In the genomic region with DNA sequence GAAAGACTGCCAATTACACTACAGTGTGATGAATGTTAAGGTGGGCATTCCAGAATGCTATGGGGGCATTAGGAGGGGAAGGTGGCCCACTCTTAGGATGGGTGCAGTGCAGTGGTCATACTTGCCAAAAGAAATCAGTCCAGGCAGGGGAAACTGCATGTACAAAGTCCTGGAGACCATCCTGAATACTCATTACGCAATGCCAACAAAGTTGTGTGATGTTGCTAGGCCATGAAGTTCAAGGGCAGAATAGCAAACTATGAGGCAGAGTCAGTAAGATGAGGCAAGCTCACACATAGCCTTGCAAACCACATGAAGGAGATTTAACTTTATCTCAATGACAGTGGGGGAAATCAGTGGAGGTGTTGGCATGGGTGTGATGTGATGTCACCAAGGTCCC, we compare ENCODE assay signal across 1 cellular context.
TF ChIP-seq lines count a peak whose summit lies in the region.

No MANE protein-coding gene starts in this region.

TF ChIP-seq in HepG2, 621 proteins besides CTCF, POLR2A, EP300 and RAD21 (continued from another document and continues in another):
- TF ChIP-seq, protein P1, sequence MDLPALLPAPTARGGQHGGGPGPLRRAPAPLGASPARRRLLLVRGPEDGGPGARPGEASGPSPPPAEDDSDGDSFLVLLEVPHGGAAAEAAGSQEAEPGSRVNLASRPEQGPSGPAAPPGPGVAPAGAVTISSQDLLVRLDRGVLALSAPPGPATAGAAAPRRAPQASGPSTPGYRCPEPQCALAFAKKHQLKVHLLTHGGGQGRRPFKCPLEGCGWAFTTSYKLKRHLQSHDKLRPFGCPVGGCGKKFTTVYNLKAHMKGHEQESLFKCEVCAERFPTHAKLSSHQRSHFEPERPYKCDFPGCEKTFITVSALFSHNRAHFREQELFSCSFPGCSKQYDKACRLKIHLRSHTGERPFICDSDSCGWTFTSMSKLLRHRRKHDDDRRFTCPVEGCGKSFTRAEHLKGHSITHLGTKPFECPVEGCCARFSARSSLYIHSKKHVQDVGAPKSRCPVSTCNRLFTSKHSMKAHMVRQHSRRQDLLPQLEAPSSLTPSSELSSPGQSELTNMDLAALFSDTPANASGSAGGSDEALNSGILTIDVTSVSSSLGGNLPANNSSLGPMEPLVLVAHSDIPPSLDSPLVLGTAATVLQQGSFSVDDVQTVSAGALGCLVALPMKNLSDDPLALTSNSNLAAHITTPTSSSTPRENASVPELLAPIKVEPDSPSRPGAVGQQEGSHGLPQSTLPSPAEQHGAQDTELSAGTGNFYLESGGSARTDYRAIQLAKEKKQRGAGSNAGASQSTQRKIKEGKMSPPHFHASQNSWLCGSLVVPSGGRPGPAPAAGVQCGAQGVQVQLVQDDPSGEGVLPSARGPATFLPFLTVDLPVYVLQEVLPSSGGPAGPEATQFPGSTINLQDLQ (CRISPR knock-in tag; IDR thresholded peaks at IDR 0.05): no peak
- TF ChIP-seq THYN1 (CRISPR knock-in tag; IDR thresholded peaks at IDR 0.05; ENCODE audit: borderline replicate concordance, low read depth): no peak
- TF ChIP-seq, protein P2, sequence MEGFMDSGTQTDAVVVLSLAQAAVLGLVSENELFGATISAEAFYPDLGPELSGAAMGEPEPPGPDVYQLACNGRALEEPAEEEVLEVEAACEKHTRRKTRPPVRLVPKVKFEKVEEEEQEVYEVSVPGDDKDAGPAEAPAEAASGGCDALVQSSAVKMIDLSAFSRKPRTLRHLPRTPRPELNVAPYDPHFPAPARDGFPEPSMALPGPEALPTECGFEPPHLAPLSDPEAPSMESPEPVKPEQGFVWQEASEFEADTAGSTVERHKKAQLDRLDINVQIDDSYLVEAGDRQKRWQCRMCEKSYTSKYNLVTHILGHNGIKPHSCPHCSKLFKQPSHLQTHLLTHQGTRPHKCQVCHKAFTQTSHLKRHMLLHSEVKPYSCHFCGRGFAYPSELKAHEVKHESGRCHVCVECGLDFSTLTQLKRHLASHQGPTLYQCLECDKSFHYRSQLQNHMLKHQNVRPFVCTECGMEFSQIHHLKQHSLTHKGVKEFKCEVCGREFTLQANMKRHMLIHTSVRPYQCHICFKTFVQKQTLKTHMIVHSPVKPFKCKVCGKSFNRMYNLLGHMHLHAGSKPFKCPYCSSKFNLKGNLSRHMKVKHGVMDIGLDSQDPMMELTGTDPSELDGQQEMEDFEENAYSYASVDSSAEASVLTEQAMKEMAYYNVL (CRISPR knock-in tag; IDR thresholded peaks at IDR 0.05; ENCODE audit: borderline replicate concordance): no peak
- TF ChIP-seq RELA (CRISPR knock-in tag; IDR thresholded peaks at IDR 0.05): no peak
- TF ChIP-seq, protein P3, sequence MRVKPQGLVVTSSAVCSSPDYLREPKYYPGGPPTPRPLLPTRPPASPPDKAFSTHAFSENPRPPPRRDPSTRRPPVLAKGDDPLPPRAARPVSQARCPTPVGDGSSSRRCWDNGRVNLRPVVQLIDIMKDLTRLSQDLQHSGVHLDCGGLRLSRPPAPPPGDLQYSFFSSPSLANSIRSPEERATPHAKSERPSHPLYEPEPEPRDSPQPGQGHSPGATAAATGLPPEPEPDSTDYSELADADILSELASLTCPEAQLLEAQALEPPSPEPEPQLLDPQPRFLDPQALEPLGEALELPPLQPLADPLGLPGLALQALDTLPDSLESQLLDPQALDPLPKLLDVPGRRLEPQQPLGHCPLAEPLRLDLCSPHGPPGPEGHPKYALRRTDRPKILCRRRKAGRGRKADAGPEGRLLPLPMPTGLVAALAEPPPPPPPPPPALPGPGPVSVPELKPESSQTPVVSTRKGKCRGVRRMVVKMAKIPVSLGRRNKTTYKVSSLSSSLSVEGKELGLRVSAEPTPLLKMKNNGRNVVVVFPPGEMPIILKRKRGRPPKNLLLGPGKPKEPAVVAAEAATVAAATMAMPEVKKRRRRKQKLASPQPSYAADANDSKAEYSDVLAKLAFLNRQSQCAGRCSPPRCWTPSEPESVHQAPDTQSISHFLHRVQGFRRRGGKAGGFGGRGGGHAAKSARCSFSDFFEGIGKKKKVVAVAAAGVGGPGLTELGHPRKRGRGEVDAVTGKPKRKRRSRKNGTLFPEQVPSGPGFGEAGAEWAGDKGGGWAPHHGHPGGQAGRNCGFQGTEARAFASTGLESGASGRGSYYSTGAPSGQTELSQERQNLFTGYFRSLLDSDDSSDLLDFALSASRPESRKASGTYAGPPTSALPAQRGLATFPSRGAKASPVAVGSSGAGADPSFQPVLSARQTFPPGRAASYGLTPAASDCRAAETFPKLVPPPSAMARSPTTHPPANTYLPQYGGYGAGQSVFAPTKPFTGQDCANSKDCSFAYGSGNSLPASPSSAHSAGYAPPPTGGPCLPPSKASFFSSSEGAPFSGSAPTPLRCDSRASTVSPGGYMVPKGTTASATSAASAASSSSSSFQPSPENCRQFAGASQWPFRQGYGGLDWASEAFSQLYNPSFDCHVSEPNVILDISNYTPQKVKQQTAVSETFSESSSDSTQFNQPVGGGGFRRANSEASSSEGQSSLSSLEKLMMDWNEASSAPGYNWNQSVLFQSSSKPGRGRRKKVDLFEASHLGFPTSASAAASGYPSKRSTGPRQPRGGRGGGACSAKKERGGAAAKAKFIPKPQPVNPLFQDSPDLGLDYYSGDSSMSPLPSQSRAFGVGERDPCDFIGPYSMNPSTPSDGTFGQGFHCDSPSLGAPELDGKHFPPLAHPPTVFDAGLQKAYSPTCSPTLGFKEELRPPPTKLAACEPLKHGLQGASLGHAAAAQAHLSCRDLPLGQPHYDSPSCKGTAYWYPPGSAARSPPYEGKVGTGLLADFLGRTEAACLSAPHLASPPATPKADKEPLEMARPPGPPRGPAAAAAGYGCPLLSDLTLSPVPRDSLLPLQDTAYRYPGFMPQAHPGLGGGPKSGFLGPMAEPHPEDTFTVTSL (CRISPR knock-in tag; IDR thresholded peaks at IDR 0.05; ENCODE audit: borderline replicate concordance): peak; percentile 78
- TF ChIP-seq NONO (IDR thresholded peaks at IDR 0.05): no peak
- TF ChIP-seq NONO (CRISPR knock-in tag; conservative IDR thresholded peaks at IDR 0.05): peak; percentile 59; the same call in 1 of the 2 replicates
- TF ChIP-seq, protein P4, sequence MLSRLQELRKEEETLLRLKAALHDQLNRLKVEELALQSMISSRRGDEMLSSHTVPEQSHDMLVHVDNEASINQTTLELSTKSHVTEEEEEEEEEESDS (CRISPR knock-in tag; IDR thresholded peaks at IDR 0.05; ENCODE audit: borderline replicate concordance): no peak
- TF ChIP-seq ZFP36L2 (CRISPR knock-in tag; IDR thresholded peaks at IDR 0.05): no peak
- no peak for TF ChIP-seq ARNT2 (CRISPR knock-in tag; IDR thresholded peaks at IDR 0.05; ENCODE audit: low read depth)
- TF ChIP-seq RCOR2 (CRISPR knock-in tag; IDR thresholded peaks at IDR 0.05): peak; percentile 70; the same call in 1 of the 2 replicates
- no peak for TF ChIP-seq ZNF761 (CRISPR knock-in tag; conservative IDR thresholded peaks at IDR 0.05)
- no peak for TF ChIP-seq ZFP82 (CRISPR knock-in tag; IDR thresholded peaks at IDR 0.05; ENCODE audit: borderline replicate concordance)
- no peak for TF ChIP-seq TAF1 (CRISPR knock-in tag; IDR thresholded peaks at IDR 0.05)
- no peak for TF ChIP-seq PCBP2 (optimal IDR thresholded peaks at IDR 0.05; ENCODE audit: low read depth, low read length, poor library complexity, severe bottlenecking)
- TF ChIP-seq, protein P5, sequence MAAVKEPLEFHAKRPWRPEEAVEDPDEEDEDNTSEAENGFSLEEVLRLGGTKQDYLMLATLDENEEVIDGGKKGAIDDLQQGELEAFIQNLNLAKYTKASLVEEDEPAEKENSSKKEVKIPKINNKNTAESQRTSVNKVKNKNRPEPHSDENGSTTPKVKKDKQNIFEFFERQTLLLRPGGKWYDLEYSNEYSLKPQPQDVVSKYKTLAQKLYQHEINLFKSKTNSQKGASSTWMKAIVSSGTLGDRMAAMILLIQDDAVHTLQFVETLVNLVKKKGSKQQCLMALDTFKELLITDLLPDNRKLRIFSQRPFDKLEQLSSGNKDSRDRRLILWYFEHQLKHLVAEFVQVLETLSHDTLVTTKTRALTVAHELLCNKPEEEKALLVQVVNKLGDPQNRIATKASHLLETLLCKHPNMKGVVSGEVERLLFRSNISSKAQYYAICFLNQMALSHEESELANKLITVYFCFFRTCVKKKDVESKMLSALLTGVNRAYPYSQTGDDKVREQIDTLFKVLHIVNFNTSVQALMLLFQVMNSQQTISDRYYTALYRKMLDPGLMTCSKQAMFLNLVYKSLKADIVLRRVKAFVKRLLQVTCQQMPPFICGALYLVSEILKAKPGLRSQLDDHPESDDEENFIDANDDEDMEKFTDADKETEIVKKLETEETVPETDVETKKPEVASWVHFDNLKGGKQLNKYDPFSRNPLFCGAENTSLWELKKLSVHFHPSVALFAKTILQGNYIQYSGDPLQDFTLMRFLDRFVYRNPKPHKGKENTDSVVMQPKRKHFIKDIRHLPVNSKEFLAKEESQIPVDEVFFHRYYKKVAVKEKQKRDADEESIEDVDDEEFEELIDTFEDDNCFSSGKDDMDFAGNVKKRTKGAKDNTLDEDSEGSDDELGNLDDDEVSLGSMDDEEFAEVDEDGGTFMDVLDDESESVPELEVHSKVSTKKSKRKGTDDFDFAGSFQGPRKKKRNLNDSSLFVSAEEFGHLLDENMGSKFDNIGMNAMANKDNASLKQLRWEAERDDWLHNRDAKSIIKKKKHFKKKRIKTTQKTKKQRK (IDR thresholded peaks at IDR 0.05; ENCODE audit: low read length): no peak
- TF ChIP-seq, protein P6, sequence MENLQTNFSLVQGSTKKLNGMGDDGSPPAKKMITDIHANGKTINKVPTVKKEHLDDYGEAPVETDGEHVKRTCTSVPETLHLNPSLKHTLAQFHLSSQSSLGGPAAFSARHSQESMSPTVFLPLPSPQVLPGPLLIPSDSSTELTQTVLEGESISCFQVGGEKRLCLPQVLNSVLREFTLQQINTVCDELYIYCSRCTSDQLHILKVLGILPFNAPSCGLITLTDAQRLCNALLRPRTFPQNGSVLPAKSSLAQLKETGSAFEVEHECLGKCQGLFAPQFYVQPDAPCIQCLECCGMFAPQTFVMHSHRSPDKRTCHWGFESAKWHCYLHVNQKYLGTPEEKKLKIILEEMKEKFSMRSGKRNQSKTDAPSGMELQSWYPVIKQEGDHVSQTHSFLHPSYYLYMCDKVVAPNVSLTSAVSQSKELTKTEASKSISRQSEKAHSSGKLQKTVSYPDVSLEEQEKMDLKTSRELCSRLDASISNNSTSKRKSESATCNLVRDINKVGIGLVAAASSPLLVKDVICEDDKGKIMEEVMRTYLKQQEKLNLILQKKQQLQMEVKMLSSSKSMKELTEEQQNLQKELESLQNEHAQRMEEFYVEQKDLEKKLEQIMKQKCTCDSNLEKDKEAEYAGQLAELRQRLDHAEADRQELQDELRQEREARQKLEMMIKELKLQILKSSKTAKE (CRISPR knock-in tag; IDR thresholded peaks at IDR 0.05; ENCODE audit: borderline replicate concordance): peak; percentile 68; the same call in 1 of the 2 replicates
- no peak for TF ChIP-seq MTF1 (CRISPR knock-in tag; IDR thresholded peaks at IDR 0.05)
- TF ChIP-seq, protein P7, sequence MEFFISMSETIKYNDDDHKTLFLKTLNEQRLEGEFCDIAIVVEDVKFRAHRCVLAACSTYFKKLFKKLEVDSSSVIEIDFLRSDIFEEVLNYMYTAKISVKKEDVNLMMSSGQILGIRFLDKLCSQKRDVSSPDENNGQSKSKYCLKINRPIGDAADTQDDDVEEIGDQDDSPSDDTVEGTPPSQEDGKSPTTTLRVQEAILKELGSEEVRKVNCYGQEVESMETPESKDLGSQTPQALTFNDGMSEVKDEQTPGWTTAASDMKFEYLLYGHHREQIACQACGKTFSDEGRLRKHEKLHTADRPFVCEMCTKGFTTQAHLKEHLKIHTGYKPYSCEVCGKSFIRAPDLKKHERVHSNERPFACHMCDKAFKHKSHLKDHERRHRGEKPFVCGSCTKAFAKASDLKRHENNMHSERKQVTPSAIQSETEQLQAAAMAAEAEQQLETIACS (CRISPR knock-in tag; IDR thresholded peaks at IDR 0.05): no peak
- no peak for TF ChIP-seq ZNF567 (CRISPR knock-in tag; IDR thresholded peaks at IDR 0.05; ENCODE audit: borderline replicate concordance)
- TF ChIP-seq HNRNPUL1 (IDR thresholded peaks at IDR 0.05; ENCODE audit: low read depth, low read length): no peak
- TF ChIP-seq ETV6 (CRISPR knock-in tag; conservative IDR thresholded peaks at IDR 0.05): no peak
- TF ChIP-seq CBX2 (IDR thresholded peaks at IDR 0.05; ENCODE audit: low read depth, low read length): no peak
- no peak for TF ChIP-seq CBX2 (CRISPR knock-in tag; IDR thresholded peaks at IDR 0.05; ENCODE audit: low read depth)
- no peak for TF ChIP-seq ZNF605 (CRISPR knock-in tag; IDR thresholded peaks at IDR 0.05)
- TF ChIP-seq, protein P8, sequence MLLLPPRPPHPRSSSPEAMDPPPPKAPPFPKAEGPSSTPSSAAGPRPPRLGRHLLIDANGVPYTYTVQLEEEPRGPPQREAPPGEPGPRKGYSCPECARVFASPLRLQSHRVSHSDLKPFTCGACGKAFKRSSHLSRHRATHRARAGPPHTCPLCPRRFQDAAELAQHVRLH (CRISPR knock-in tag; IDR thresholded peaks at IDR 0.05; ENCODE audit: borderline replicate concordance, low read depth): no peak; the same call in 1 of the 2 replicates
- no peak for TF ChIP-seq RORA (CRISPR knock-in tag; IDR thresholded peaks at IDR 0.05)
- peak; percentile 74; the same call in 1 of the 2 replicates for TF ChIP-seq ZNF556 (CRISPR knock-in tag; IDR thresholded peaks at IDR 0.05; ENCODE audit: borderline replicate concordance)
- peak; percentile 40; the same call in 1 of the 2 replicates for TF ChIP-seq REPIN1 (CRISPR knock-in tag; IDR thresholded peaks at IDR 0.05; ENCODE audit: borderline replicate concordance, low read depth)
- TF ChIP-seq CBX5 (CRISPR knock-in tag; IDR thresholded peaks at IDR 0.05; ENCODE audit: borderline replicate concordance): peak; percentile 69; the same call in 1 of the 2 replicates
- TF ChIP-seq TBX3 (IDR thresholded peaks at IDR 0.05; ENCODE audit: borderline replicate concordance): peak; percentile 29; the same call in 1 of the 2 replicates
- no peak for TF ChIP-seq ZNF207 (IDR thresholded peaks at IDR 0.05; ENCODE audit: borderline replicate concordance)
- no peak for TF ChIP-seq ZNF354B (CRISPR knock-in tag; IDR thresholded peaks at IDR 0.05)
